Comparison of ENCODE assay signal across 36 cellular contexts in genomic region chr11:120608061-120608460, GRCh38.
"Had no signal": no experiment of that assay in that cellular context is flagged by ENCODE, and none has a peak within 500 bp of the region (broad histone marks: within the 10 kb centered on the region; RNA-seq: fewer than 3 reads in every experiment).

No MANE protein-coding gene starts in this region.

- H3K4me3 Mint-ChIP-seq: activated CD4-positive, alpha-beta memory T cell treated with anti-CD3 and anti-CD28 coated beads for 36 hours; activated CD4-positive, alpha-beta T cell treated with anti-CD3 and anti-CD28 coated beads for 36 hours; activated CD4-positive, alpha-beta T cell treated with anti-CD3 and anti-CD28 coated beads, Interleukin-2, amount 10 ng/mL, durations not matched to agents 7 days and 5 days; activated CD8-positive, alpha-beta T cell treated with anti-CD3 and anti-CD28 coated beads for 36 hours; activated naive CD4-positive, alpha-beta T cell treated with anti-CD3 and anti-CD28 coated beads for 36 hours; activated naive CD8-positive, alpha-beta T cell treated with anti-CD3 and anti-CD28 coated beads for 36 hours; activated T-cell treated with anti-CD3 and anti-CD28 coated beads, Interleukin-2, amount 50 U/mL, for 4 hours; activated T-cell treated with anti-CD3 and anti-CD28 coated beads, Interleukin-2, amount 50 U/mL, for 72 hours; activated T-helper 1 cell treated with anti-CD3 and anti-CD28 coated beads, Interleukin-12 subunit alpha, Interleukin-12 subunit beta, Interleukin-2, Interleukin-4 antibody, amounts not matched to agents 30 ng/mL and 10 ng/mL and 1 ng/mL, durations not matched to agents 14 hours and 24 hours and 36 hours; activated T-helper 17 cell treated with anti-CD3 and anti-CD28 coated beads, Interleukin-2, amount 50 U/mL, for 72 hours; brain; central memory CD8-positive, alpha-beta T cell; T-helper 1 cell treated with Interleukin-12 subunit alpha and Interleukin-12 subunit beta and Interleukin-4 antibody, amounts not matched to agents 30 μg/mL and 1 μg/mL, for 36 hours; T-helper 2 cell treated with Interferon-gamma antibody and Interleukin-4, amounts not matched to agents 5 μg/mL and 100 μg/mL, for 36 hours had no signal

- ATAC-seq: activated CD4-positive, alpha-beta T cell treated with anti-CD3 and anti-CD28 coated beads for 36 hours; activated CD4-positive, CD25-positive, alpha-beta regulatory T cell treated with anti-CD3 and anti-CD28 coated beads, Interleukin-2, amount 50 U/mL, for 24 hours; activated CD8-positive, alpha-beta T cell treated with anti-CD3 and anti-CD28 coated beads for 36 hours; activated naive CD4-positive, alpha-beta T cell treated with anti-CD3 and anti-CD28 coated beads, Interleukin-2, amount 50 U/mL, for 72 hours; activated T-cell treated with anti-CD3 and anti-CD28 coated beads, Interleukin-2, amount 50 U/mL, for 4 hours; activated T-cell treated with anti-CD3 and anti-CD28 coated beads, Interleukin-2, amount 50 U/mL, for 72 hours; activated T-helper 17 cell treated with anti-CD3 and anti-CD28 coated beads, Interleukin-2, amount 50 U/mL, for 72 hours had no signal

- H3K4me1 ChIP-seq: ascending aorta had no signal

- H3K9me3 Mint-ChIP-seq: activated CD4-positive, alpha-beta memory T cell treated with anti-CD3 and anti-CD28 coated beads for 36 hours; activated CD4-positive, alpha-beta T cell treated with anti-CD3 and anti-CD28 coated beads, Interleukin-2, amount 10 ng/mL, durations not matched to agents 7 days and 5 days; activated CD8-positive, alpha-beta T cell treated with anti-CD3 and anti-CD28 coated beads for 36 hours; activated naive CD4-positive, alpha-beta T cell treated with anti-CD3 and anti-CD28 coated beads for 36 hours; activated naive CD4-positive, alpha-beta T cell treated with anti-CD3 and anti-CD28 coated beads, Interleukin-2, amount 50 U/mL, for 72 hours; activated naive CD8-positive, alpha-beta T cell treated with anti-CD3 and anti-CD28 coated beads for 36 hours; activated T-cell treated with anti-CD3 and anti-CD28 coated beads, Interleukin-2, amount 50 U/mL, for 4 hours; activated T-cell treated with anti-CD3 and anti-CD28 coated beads, Interleukin-2, amount 50 U/mL, for 72 hours; activated T-helper 1 cell treated with anti-CD3 and anti-CD28 coated beads, Interleukin-12 subunit alpha, Interleukin-12 subunit beta, Interleukin-2, Interleukin-4 antibody, amounts not matched to agents 30 ng/mL and 10 ng/mL and 1 ng/mL, durations not matched to agents 14 hours and 24 hours and 36 hours; activated T-helper 17 cell treated with anti-CD3 and anti-CD28 coated beads, Interleukin-2, amount 50 U/mL, for 72 hours; central memory CD8-positive, alpha-beta T cell; T-helper 1 cell treated with Interleukin-12 subunit alpha and Interleukin-12 subunit beta and Interleukin-4 antibody, amounts not matched to agents 30 μg/mL and 1 μg/mL, for 36 hours; T-helper 2 cell treated with Interferon-gamma antibody and Interleukin-4, amounts not matched to agents 5 μg/mL and 100 μg/mL, for 36 hours had no signal

- H3K9me3 ChIP-seq: ascending aorta had no signal

- H3K36me3 Mint-ChIP-seq: activated CD4-positive, alpha-beta memory T cell treated with anti-CD3 and anti-CD28 coated beads for 36 hours; activated naive CD4-positive, alpha-beta T cell treated with anti-CD3 and anti-CD28 coated beads, Interleukin-2, amount 50 U/mL, for 72 hours; activated naive CD8-positive, alpha-beta T cell treated with anti-CD3 and anti-CD28 coated beads for 36 hours; brain had no signal

- H3K27me3 Mint-ChIP-seq: activated CD4-positive, alpha-beta T cell treated with anti-CD3 and anti-CD28 coated beads, Interleukin-2, amount 10 ng/mL, durations not matched to agents 7 days and 5 days had no signal

- H3K27me3 ChIP-seq: ascending aorta had no signal

- H3K4me1 Mint-ChIP-seq: activated T-helper 17 cell treated with anti-CD3 and anti-CD28 coated beads, Interleukin-2, amount 50 U/mL, for 72 hours had no signal

- H3K36me3 ChIP-seq: ascending aorta, cardiac muscle cell had no signal

- H3K27ac Mint-ChIP-seq: activated CD4-positive, alpha-beta memory T cell treated with anti-CD3 and anti-CD28 coated beads for 36 hours; activated CD4-positive, alpha-beta T cell treated with anti-CD3 and anti-CD28 coated beads for 36 hours; activated CD4-positive, alpha-beta T cell treated with anti-CD3 and anti-CD28 coated beads, Interleukin-2, amount 10 ng/mL, durations not matched to agents 7 days and 5 days; activated CD8-positive, alpha-beta T cell treated with anti-CD3 and anti-CD28 coated beads for 36 hours; activated naive CD4-positive, alpha-beta T cell treated with anti-CD3 and anti-CD28 coated beads for 36 hours; activated naive CD4-positive, alpha-beta T cell treated with anti-CD3 and anti-CD28 coated beads, Interleukin-2, amount 50 U/mL, for 72 hours; activated naive CD8-positive, alpha-beta T cell treated with anti-CD3 and anti-CD28 coated beads for 36 hours; activated T-cell treated with anti-CD3 and anti-CD28 coated beads, Interleukin-2, amount 50 U/mL, for 72 hours; activated T-helper 1 cell treated with anti-CD3 and anti-CD28 coated beads, Interleukin-12 subunit alpha, Interleukin-12 subunit beta, Interleukin-2, Interleukin-4 antibody, amounts not matched to agents 30 ng/mL and 10 ng/mL and 1 ng/mL, durations not matched to agents 14 hours and 24 hours and 36 hours; activated T-helper 17 cell treated with anti-CD3 and anti-CD28 coated beads, Interleukin-2, amount 50 U/mL, for 72 hours; T-helper 1 cell treated with Interleukin-12 subunit alpha and Interleukin-12 subunit beta and Interleukin-4 antibody, amounts not matched to agents 30 μg/mL and 1 μg/mL, for 36 hours; T-helper 2 cell treated with Interferon-gamma antibody and Interleukin-4, amounts not matched to agents 5 μg/mL and 100 μg/mL, for 36 hours had no signal

- H3K27ac ChIP-seq: ascending aorta, cardiac muscle cell, VCaP had no signal

- H3K4me3 ChIP-seq: ascending aorta, cardiac muscle cell had no signal

- DNase-seq: activated CD4-positive, alpha-beta memory T cell treated with anti-CD3 and anti-CD28 coated beads for 36 hours; activated CD4-positive, alpha-beta T cell treated with anti-CD3 and anti-CD28 coated beads for 1 hour; activated CD4-positive, alpha-beta T cell treated with anti-CD3 and anti-CD28 coated beads for 36 hours; activated CD4-positive, alpha-beta T cell treated with anti-CD3 and anti-CD28 coated beads for 48 hours; activated CD4-positive, alpha-beta T cell treated with anti-CD3 and anti-CD28 coated beads, Interleukin-2, amount 10 ng/mL, durations not matched to agents 7 days and 5 days; activated CD4-positive, alpha-beta T cell treated with anti-CD3 and anti-CD28 coated beads, Interleukin-2, amount 50 U/mL, for 4 hours; activated CD4-positive, CD25-positive, alpha-beta regulatory T cell; activated CD8-positive, alpha-beta memory T cell treated with anti-CD3 and anti-CD28 coated beads, Interleukin-2, amount 50 U/mL, for 4 hours; activated CD8-positive, alpha-beta T cell treated with anti-CD3 and anti-CD28 coated beads for 36 hours; activated effector memory CD4-positive, alpha-beta T cell treated with anti-CD3 and anti-CD28 coated beads, Interleukin-2, amount 50 U/mL, for 16 hours; activated gamma-delta T cell treated with Interleukin-2 at 50 U/mL for 16 hours; activated naive CD4-positive, alpha-beta T cell; activated naive CD4-positive, alpha-beta T cell treated with anti-CD3 and anti-CD28 coated beads for 36 hours; activated naive CD4-positive, alpha-beta T cell treated with anti-CD3 and anti-CD28 coated beads, Interleukin-2, amount 50 U/mL, for 16 hours; activated naive CD8-positive, alpha-beta T cell treated with anti-CD3 and anti-CD28 coated beads for 36 hours; activated T-cell treated with anti-CD3 and anti-CD28 coated beads for 4 hours; activated T-cell treated with anti-CD3 and anti-CD28 coated beads, Interleukin-2, amount 50 U/mL, for 1 hour; activated T-cell treated with anti-CD3 and anti-CD28 coated beads, Interleukin-2, amount 50 U/mL, for 4 hours; activated T-cell treated with anti-CD3 and anti-CD28 coated beads, Interleukin-2, amount 50 U/mL, for 72 hours; amygdala; anterior cingulate cortex; cerebellar nuclear complex; T-helper 1 cell; T-helper 2 cell; T-helper 9 cell had no signal
